Comparison of ENCODE assay signal across 1 cellular context in the genomic region with DNA sequence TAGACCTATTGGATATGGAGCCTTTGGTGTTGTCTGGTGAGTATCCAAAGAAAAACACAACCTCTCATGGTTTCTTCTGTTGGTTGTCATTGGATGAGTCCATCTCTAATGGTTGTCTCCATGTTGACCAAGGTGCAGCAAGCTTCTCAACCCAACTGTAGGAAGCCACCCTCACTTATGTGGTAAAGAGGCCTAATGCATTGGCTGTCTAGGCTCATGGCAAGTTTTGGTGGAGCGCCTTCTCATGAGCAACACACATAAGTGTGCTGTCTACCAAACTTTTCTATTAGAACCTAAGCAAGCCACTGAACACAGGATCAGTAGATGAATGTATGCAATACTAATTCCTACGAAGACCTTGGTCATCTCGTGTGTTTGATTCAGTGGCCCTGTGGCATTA.
TF ChIP-seq lines count a peak whose summit lies in the region.

No MANE protein-coding gene starts in this region.

TF ChIP-seq in endothelial cell of umbilical vein, 7 proteins besides CTCF, POLR2A, EP300 and RAD21 (continued from another document):
- TF ChIP-seq, protein P1, sequence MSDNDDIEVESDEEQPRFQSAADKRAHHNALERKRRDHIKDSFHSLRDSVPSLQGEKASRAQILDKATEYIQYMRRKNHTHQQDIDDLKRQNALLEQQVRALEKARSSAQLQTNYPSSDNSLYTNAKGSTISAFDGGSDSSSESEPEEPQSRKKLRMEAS (IDR thresholded peaks at IDR 0.05; ENCODE audit: insufficient read depth, insufficient read length): no peak
- TF ChIP-seq GATA2 (IDR thresholded peaks at IDR 0.05; ENCODE audit: insufficient read depth, insufficient read length, low read depth, low read length): no peak
